In the genomic region with DNA sequence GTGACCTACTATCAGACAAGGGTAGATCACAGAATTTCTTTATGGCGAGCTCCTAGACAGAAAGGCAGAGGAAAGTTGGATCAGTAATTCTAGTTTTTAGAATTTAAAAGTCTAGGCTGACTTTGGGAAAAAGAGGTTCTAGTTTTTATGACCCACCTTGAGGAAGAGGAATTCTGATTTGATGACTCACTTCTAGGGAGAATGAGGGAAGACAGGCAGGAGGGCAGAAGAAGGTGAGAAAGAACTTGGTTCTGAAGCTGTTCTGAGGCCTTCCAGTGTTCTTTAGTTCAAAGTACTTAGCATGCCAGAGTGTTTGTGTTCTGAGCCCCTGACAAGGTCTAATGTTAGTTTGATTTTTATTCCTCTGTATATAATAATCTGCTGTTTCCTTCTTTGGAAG, we compare ENCODE assay signal across 23 cellular contexts.
DNase-seq lines count a peak whose midpoint lies in the region; ATAC-seq, FAIRE-seq and TF ChIP-seq lines count a peak whose summit lies in the region.
"Had no signal": no experiment of that assay in that cellular context is flagged by ENCODE, and none has a peak within 500 bp of the region (broad histone marks: within the 10 kb centered on the region; RNA-seq: fewer than 3 reads in every experiment).

No MANE protein-coding gene starts in this region.

- no peak overlapping the region for H2AFZ ChIP-seq in mammary epithelial cell (ENCODE audit: low read depth, low read length)

- no peaks in the 10 kb centered on the region for H3K27me3 ChIP-seq in mammary epithelial cell (ENCODE audit: insufficient read depth, low read length)
- H3K27me3 ChIP-seq in breast epithelium, result no peaks in the 10 kb centered on the region
- H3K27me3 ChIP-seq in RWPE2 (ENCODE audit: insufficient read depth, poor library complexity, severe bottlenecking), result no peaks in the 10 kb centered on the region
- H3K27me3 ChIP-seq: upper lobe of right lung had no signal

- no peak overlapping the region for H3K4me3 ChIP-seq in mammary epithelial cell (replicated peaks in 1 of 3; ENCODE audit: insufficient read depth in 1 of 3, low read depth in 2 of 3, low read length in 3 of 3)
- H3K4me3 ChIP-seq in breast epithelium, result no peak overlapping the region
- no peak overlapping the region for H3K4me3 ChIP-seq in RWPE2 (ENCODE audit: severe bottlenecking)
- H3K4me3 ChIP-seq in coronary artery, result no peak overlapping the region
- H3K4me3 ChIP-seq: K562, SK-N-MC, upper lobe of right lung had no signal

- TF ChIP-seq POLR2A in breast epithelium (IDR thresholded peaks at IDR 0.05), result no peak

- H3K9me3 ChIP-seq in mammary epithelial cell (replicated peaks; ENCODE audit: insufficient read depth, low read length) (no peaks in the 10 kb centered on the region), breast epithelium (no peaks in the 10 kb centered on the region), RWPE2 (ENCODE audit: severe bottlenecking) (no peaks in the 10 kb centered on the region)
- H3K9me3 ChIP-seq: upper lobe of right lung had no signal

- dilution Hi-C loops in mammary epithelial cell (cut with HindIII; ENCODE audit: low sequenced_read_pairs), result no loop called here

- no peaks in the 10 kb centered on the region for H4K20me1 ChIP-seq in mammary epithelial cell (ENCODE audit: insufficient read depth, low read length)

- no peaks in the 10 kb centered on the region for H3K79me2 ChIP-seq in mammary epithelial cell (ENCODE audit: insufficient read depth, low read length)

- ATAC-seq in RWPE2 (ENCODE audit: low read depth), result peak; percentile 55; the same call in 2 of the 3 replicates
- no peak for ATAC-seq in HG03354 (IDR thresholded peaks at IDR 0.05; ENCODE audit: poor library complexity, severe bottlenecking, unreplicated experiment)
- no peak for ATAC-seq in GM18873 (IDR thresholded peaks at IDR 0.05; ENCODE audit: low FRiP score, unreplicated experiment)
- ATAC-seq: K562; left colon; sciatic nerve; stimulated activated naive CD8-positive, alpha-beta T cell treated with anti-CD3 and anti-CD28 coated beads, Interleukin-15, amount 100 ng/mL, for 72 hours; upper lobe of right lung had no signal

- no TSS peak for BruUV-seq in mammary epithelial cell (replicated peaks; lab: Mats Ljungman, UMichigan)

- intact Hi-C loops in mammary epithelial cell (cut with micrococcal nuclease), result no loop called here
- intact Hi-C loops in breast epithelium (cut with DNase I; ENCODE audit: low total_unique reads), result no loop called here

- in situ Hi-C loops in mammary epithelial cell (cut with MboI; ENCODE audit: low sequenced_read_pairs in 2 of 2), result no loop called here

- 100% methylated on average over 1 of the region's 1 CpG for WGBS in mammary epithelial cell (ENCODE audit: low coverage, missing lambda C conversion rate)

- H3K4me2 ChIP-seq in mammary epithelial cell (ENCODE audit: insufficient read depth, low read depth, low read length), result no peak overlapping the region

- DNase-seq in mammary epithelial cell (peak; percentile 21), breast epithelium (ENCODE audit: low spot score in 2 of 2) (no peak), RWPE2 (ENCODE audit: low spot score) (no peak), glomerular visceral epithelial cell (ENCODE audit: extremely low spot score) (peak; percentile 26), urothelium cell line (ENCODE audit: low spot score) (peak; percentile 8), coronary artery (ENCODE audit: low spot score) (no peak)
- DNase-seq: activated CD8-positive, alpha-beta memory T cell treated with anti-CD3 and anti-CD28 coated beads, Interleukin-2, amount 50 U/mL, for 48 hours; activated naive CD4-positive, alpha-beta T cell treated with anti-CD3 and anti-CD28 coated beads for 36 hours; DMS79; effector CD8-positive, alpha-beta T cell; hypothalamus; left colon; NCI-H1048; NCI-H69; OCI-M1; stimulated activated CD4-positive, alpha-beta T cell treated with anti-CD3 and anti-CD28 coated beads, Interleukin-1b, Interleukin-23, amount 100 ng/mL, for 48 hours; stimulated activated naive CD8-positive, alpha-beta T cell treated with anti-CD3 and anti-CD28 coated beads, Interleukin-15, amount 100 ng/mL, for 72 hours; upper lobe of right lung had no signal

- TF ChIP-seq CTCF in mammary epithelial cell (conservative IDR thresholded peaks at IDR 0.05 in 1 of 2, IDR thresholded peaks at IDR 0.05 in 1 of 2; ENCODE audit: extremely low read depth in 1 of 2, insufficient read depth in 1 of 2, low read depth in 1 of 2, low read length in 2 of 2) (no peak), breast epithelium (IDR thresholded peaks at IDR 0.05) (no peak), RWPE2 (IDR thresholded peaks at IDR 0.05; ENCODE audit: poor library complexity, severe bottlenecking) (no peak), coronary artery (IDR thresholded peaks at IDR 0.05) (no peak)

- H3K27ac ChIP-seq in mammary epithelial cell (ENCODE audit: insufficient read depth, low read depth, low read length) (no peak overlapping the region), breast epithelium (no peak overlapping the region), RWPE2 (ENCODE audit: poor library complexity, severe bottlenecking) (no peak overlapping the region), coronary artery (no peak overlapping the region)
- H3K27ac ChIP-seq: SK-N-MC, upper lobe of right lung had no signal

- H3K9ac ChIP-seq in mammary epithelial cell (ENCODE audit: insufficient read depth, low read length), result no peak overlapping the region

- H3K36me3 ChIP-seq in mammary epithelial cell (ENCODE audit: insufficient read depth, low read length) (peaks cover 7% of the 10 kb centered on the region), breast epithelium (no peaks in the 10 kb centered on the region), RWPE2 (ENCODE audit: low read depth) (peaks cover 35% of the 10 kb centered on the region)

- H3K4me1 ChIP-seq in mammary epithelial cell (ENCODE audit: insufficient read depth, low read length), result peaks cover 7% of the 10 kb centered on the region
- H3K4me1 ChIP-seq in breast epithelium, result no peaks in the 10 kb centered on the region
- H3K4me1 ChIP-seq in RWPE2 (ENCODE audit: insufficient read depth, poor library complexity, severe bottlenecking), result peaks cover 7% of the 10 kb centered on the region
- H3K4me1 ChIP-seq: upper lobe of right lung had no signal

- CTCF ChIA-PET in mammary epithelial cell (lab: Charles Lee; ENCODE audit: low non-redundant PET), result no interaction called here

- no peak for FAIRE-seq in urothelium cell line (lab: Jason Lieb, UNC)
- FAIRE-seq: K562 had no signal

Comparison
In these comparisons a context has a peak if more than half of its experiments do, and no peak if none do; other contexts are left out.
1. DNase-seq: peak in mammary epithelial cell (single experiment), glomerular visceral epithelial cell (single experiment) and urothelium cell line (single experiment); none in breast epithelium (0 of 2), RWPE2 (single experiment) and coronary artery (single experiment).